In the genomic region with DNA sequence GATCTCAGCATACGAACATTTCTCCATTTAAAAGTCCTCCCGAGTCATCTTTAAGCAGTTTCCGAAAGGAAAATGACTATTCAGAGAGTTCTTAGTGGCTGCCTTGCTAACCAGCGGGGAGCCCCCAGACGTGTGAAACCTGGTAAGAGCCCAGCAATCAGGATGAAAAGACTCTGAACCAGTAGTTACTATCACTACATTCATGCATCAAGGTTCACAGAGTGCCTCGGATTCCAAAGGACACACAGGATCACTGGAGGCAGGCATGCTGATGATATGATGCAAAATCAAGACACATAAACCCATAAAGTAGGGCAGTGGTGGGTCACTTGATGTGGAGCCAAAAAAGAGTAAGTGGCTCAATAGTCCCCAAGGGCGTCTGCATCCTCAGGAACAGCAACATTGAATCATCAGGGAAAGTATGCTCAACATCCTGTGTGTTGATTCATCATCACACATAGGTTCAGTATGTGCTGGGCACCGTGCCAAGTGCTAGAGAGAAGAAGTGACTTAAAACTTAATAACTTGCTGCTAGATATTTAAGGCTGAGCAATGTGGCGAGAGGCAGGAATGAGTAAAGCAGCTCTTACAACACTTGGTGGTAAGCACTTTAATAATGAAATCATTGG, we compare ENCODE assay signal across 1 cellular context.
A peak's percentile ranks its signal among the peaks of the same experiment; 100 is the strongest.
TF ChIP-seq lines count a peak whose summit lies in the region.

No MANE protein-coding gene starts in this region.

TF ChIP-seq in HEK293, 187 proteins besides CTCF, POLR2A, EP300 and RAD21 (continued from another document):
- TF ChIP-seq ZNF148 (tag by site-specific recombination; IDR thresholded peaks at IDR 0.05; ENCODE audit: borderline replicate concordance) = no peak
- no peak for TF ChIP-seq ZNF221 (tag by site-specific recombination; IDR thresholded peaks at IDR 0.05; ENCODE audit: borderline replicate concordance)
- peak; percentile 51; the same call in 1 of the 2 replicates for TF ChIP-seq ZNF350 (tag by site-specific recombination; IDR thresholded peaks at IDR 0.05)
- TF ChIP-seq ZNF558 (tag by site-specific recombination; IDR thresholded peaks at IDR 0.05) = peak; percentile 76
- TF ChIP-seq ZNF24 (tag by site-specific recombination; IDR thresholded peaks at IDR 0.05) = peak; percentile 85; the same call in 1 of the 2 replicates
- no peak for TF ChIP-seq ZNF776 (tag by site-specific recombination; IDR thresholded peaks at IDR 0.05; ENCODE audit: borderline replicate concordance)
- peak; percentile 51; the same call in 1 of the 2 replicates for TF ChIP-seq ZBTB17 (tag by site-specific recombination; IDR thresholded peaks at IDR 0.05)
- TF ChIP-seq ZNF560 (tag by site-specific recombination; IDR thresholded peaks at IDR 0.05; ENCODE audit: borderline replicate concordance) = no peak
- TF ChIP-seq ZNF138 (tag by site-specific recombination; IDR thresholded peaks at IDR 0.05; ENCODE audit: borderline replicate concordance) = no peak
- TF ChIP-seq ZNF335 (tag by site-specific recombination; conservative IDR thresholded peaks at IDR 0.05) = no peak
- no peak for TF ChIP-seq ZNF645 (tag by site-specific recombination; IDR thresholded peaks at IDR 0.05)
- peak; percentile 68; the same call in 1 of the 2 replicates for TF ChIP-seq KLF17 (tag by site-specific recombination; IDR thresholded peaks at IDR 0.05)
- TF ChIP-seq SP3 (tag by site-specific recombination; IDR thresholded peaks at IDR 0.05) = 0 out of 2 replicates have a peak, but pooled peaks have one; percentile 19
- TF ChIP-seq, protein P1, sequence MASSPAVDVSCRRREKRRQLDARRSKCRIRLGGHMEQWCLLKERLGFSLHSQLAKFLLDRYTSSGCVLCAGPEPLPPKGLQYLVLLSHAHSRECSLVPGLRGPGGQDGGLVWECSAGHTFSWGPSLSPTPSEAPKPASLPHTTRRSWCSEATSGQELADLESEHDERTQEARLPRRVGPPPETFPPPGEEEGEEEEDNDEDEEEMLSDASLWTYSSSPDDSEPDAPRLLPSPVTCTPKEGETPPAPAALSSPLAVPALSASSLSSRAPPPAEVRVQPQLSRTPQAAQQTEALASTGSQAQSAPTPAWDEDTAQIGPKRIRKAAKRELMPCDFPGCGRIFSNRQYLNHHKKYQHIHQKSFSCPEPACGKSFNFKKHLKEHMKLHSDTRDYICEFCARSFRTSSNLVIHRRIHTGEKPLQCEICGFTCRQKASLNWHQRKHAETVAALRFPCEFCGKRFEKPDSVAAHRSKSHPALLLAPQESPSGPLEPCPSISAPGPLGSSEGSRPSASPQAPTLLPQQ (tag by site-specific recombination; IDR thresholded peaks at IDR 0.05) = peak; percentile 51; the same call in 1 of the 2 replicates
- no peak for TF ChIP-seq ZNF266 (tag by site-specific recombination; IDR thresholded peaks at IDR 0.05; ENCODE audit: low read depth)
- TF ChIP-seq ZNF624 (tag by site-specific recombination; IDR thresholded peaks at IDR 0.05) = no peak
- TF ChIP-seq ZNF324 (tag by site-specific recombination; IDR thresholded peaks at IDR 0.05) = peak; percentile 71; the same call in 1 of the 2 replicates
- no peak for TF ChIP-seq KLF9 (tag by site-specific recombination; IDR thresholded peaks at IDR 0.05; ENCODE audit: low read depth)
- peak; percentile 92 for TF ChIP-seq PRDM1 (tag by site-specific recombination; IDR thresholded peaks at IDR 0.05)
